Comparison of ENCODE assay signal across 8 cellular contexts in the genomic region with DNA sequence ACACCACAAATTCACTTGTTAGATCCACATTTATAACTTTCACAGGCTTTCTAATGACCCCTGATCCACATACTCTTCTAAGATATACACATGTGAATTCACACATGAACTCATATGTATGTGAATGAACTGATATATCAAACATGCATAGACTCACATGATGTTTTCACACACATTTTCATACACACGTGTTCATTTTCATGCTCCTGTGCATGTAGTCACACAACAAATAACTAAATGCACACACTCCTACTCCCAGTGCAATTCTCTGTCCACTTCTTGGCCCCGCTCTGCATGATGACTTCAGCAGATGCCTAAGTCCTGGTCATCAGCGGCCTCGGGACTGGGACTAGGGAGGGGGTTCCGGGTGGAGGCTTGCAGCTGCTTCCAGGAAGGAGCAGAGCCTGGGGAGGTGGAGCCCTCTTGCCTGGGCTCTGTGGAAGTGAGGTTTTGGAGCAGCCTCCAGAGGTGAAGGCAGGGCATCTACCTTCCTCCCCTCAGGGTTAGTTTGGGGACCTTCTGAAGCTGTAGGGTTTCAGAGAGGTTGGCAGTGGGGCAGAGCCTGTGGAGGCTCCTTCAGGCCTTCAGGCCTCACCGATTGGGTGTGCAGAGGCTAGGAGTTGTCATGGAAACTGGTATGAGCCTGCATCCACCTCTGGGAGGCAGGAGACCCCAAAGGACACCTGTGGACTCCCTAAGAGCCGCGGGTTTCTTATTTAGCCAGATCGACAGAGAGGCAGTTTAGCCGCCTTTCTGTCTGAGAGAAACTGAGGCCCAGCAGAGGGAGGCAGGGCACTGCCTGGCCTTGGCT. TPM values are rescaled to one million over a fixed set of nuclear protein-coding genes. Genes with fewer than 3 reads are reported as not detected.
A peak's percentile ranks its signal among the peaks of the same experiment; 100 is the strongest.
DNase-seq lines count a peak whose midpoint lies in the region; ATAC-seq and TF ChIP-seq lines count a peak whose summit lies in the region.

No MANE protein-coding gene starts in this region.

- H3K4me2 ChIP-seq in osteoblast (ENCODE audit: insufficient read depth, low read length): peak overlapping the region; percentile 80

- H3K27me3 Mint-ChIP-seq in activated T-helper 17 cell treated with anti-CD3 and anti-CD28 coated beads, Interleukin-2, amount 50 U/mL, for 72 hours: no peaks in the 10 kb centered on the region

- peak overlapping the region; percentile 93 for H3K27ac ChIP-seq in osteoblast (ENCODE audit: low read depth, low read length)

- peaks cover 36% of the 10 kb centered on the region for H3K36me3 ChIP-seq in osteoblast (ENCODE audit: insufficient read depth, low read length)

- peaks cover 39% of the 10 kb centered on the region for H4K20me1 ChIP-seq in osteoblast (ENCODE audit: insufficient read depth, low read length)

- H3K4me3 ChIP-seq in osteoblast (ENCODE audit: insufficient read depth, low read length): peak overlapping the region; percentile 88

- peak overlapping the region; percentile 61 for H3K4me3 Mint-ChIP-seq in activated T-helper 17 cell treated with anti-CD3 and anti-CD28 coated beads, Interleukin-2, amount 50 U/mL, for 72 hours

- H3K4me1 ChIP-seq in osteoblast (ENCODE audit: insufficient read depth, low read length): peaks cover 37% of the 10 kb centered on the region

- no peaks in the 10 kb centered on the region for H3K9me3 Mint-ChIP-seq in activated T-helper 17 cell treated with anti-CD3 and anti-CD28 coated beads, Interleukin-2, amount 50 U/mL, for 72 hours

- no peak overlapping the region for H2AFZ ChIP-seq in osteoblast (ENCODE audit: low read length)

- H3K4me1 Mint-ChIP-seq in activated T-helper 17 cell treated with anti-CD3 and anti-CD28 coated beads, Interleukin-2, amount 50 U/mL, for 72 hours: peaks cover 12% of the 10 kb centered on the region

- H3K27me3 ChIP-seq in osteoblast (ENCODE audit: insufficient read depth, low read length): no peaks in the 10 kb centered on the region

- DNase-seq in H4 (ENCODE audit: low spot score): peak; percentile 55
- DNase-seq in glomerular visceral epithelial cell (ENCODE audit: extremely low spot score): peak; percentile 79
- DNase-seq in osteoblast (ENCODE audit: insufficient read length, low spot score, missing footprints): peak; percentile 100
- no peak for DNase-seq in Kasumi-1 (lab: John Stamatoyannopoulos, UW)
- no peak for DNase-seq in NCI-H2081 (lab: John Stamatoyannopoulos, UW)
- DNase-seq in activated naive CD4-positive, alpha-beta T cell treated with Interleukin-2 at 50 U/mL for 16 hours: no peak

- H3K9me3 ChIP-seq in osteoblast (ENCODE audit: low read depth, low read length): no peaks in the 10 kb centered on the region

- ATAC-seq in activated T-helper 17 cell treated with anti-CD3 and anti-CD28 coated beads, Interleukin-2, amount 50 U/mL, for 72 hours (replicated peaks): no peak
- ATAC-seq in HG03457 (IDR thresholded peaks at IDR 0.05; ENCODE audit: unreplicated experiment): no peak

- H3K36me3 Mint-ChIP-seq in activated T-helper 17 cell treated with anti-CD3 and anti-CD28 coated beads, Interleukin-2, amount 50 U/mL, for 72 hours (ENCODE audit: low read depth): peaks cover 6% of the 10 kb centered on the region

- peak overlapping the region; percentile 59 for H3K27ac Mint-ChIP-seq in activated T-helper 17 cell treated with anti-CD3 and anti-CD28 coated beads, Interleukin-2, amount 50 U/mL, for 72 hours

- no peak for TF ChIP-seq CTCF in osteoblast (IDR thresholded peaks at IDR 0.05; ENCODE audit: extremely low read depth, low read depth, low read length)

- peaks cover 62% of the 10 kb centered on the region for H3K79me2 ChIP-seq in osteoblast (ENCODE audit: insufficient read depth, low read length)

RNA-seq across cellular contexts. Expression of gene LZTS2, which starts 1.8 kb away (rescaled TPM):
- 24.3 and 26.2 TPM in 2 replicates for total RNA-seq in H4 (2014; rRNA removed; shearing (Covaris generic))
- total RNA-seq in activated T-helper 17 cell treated with anti-CD3 and anti-CD28 coated beads, Interleukin-2, amount 50 U/mL, for 72 hours: 10 to 100 TPM; 15.0 to 24.8 TPM
- 117 and 127 TPM in 2 replicates for total RNA-seq in osteoblast

RNA-seq across cellular contexts. Expression of gene TWNK, which starts 14.1 kb away (rescaled TPM):
- 6.7 and 8.0 TPM in 2 replicates for total RNA-seq in H4 (2014; rRNA removed; shearing (Covaris generic))
- 10 to 100 TPM; 12.0 to 24.9 TPM for total RNA-seq in activated T-helper 17 cell treated with anti-CD3 and anti-CD28 coated beads, Interleukin-2, amount 50 U/mL, for 72 hours
- total RNA-seq in osteoblast: 3.2 and 3.3 TPM in 2 replicates

RNA-seq across cellular contexts. Expression of gene MRPL43, which starts 14.1 kb away (rescaled TPM):
- total RNA-seq in H4 (2014; rRNA removed; shearing (Covaris generic)): 94.3 and 105 TPM in 2 replicates
- 10 to 100 TPM; 50.1 to 58.7 TPM for total RNA-seq in activated T-helper 17 cell treated with anti-CD3 and anti-CD28 coated beads, Interleukin-2, amount 50 U/mL, for 72 hours
- total RNA-seq in osteoblast: 48.5 and 55.7 TPM in 2 replicates

RNA-seq across cellular contexts. Expression of gene PDZD7, which starts 29.5 kb away (rescaled TPM):
- 0.21 and 0.97 TPM in 2 replicates for total RNA-seq in H4 (2014; rRNA removed; shearing (Covaris generic))
- 1 to 10 TPM in 1 of 2 donors, under 1 TPM in 1; 0.48 to 2.9 TPM for total RNA-seq in activated T-helper 17 cell treated with anti-CD3 and anti-CD28 coated beads, Interleukin-2, amount 50 U/mL, for 72 hours
- 0.72 and 1.2 TPM in 2 replicates for total RNA-seq in osteoblast

RNA-seq across cellular contexts. Expression of gene SFXN3, which starts 29.6 kb away (rescaled TPM):
- total RNA-seq in H4 (2014; rRNA removed; shearing (Covaris generic)): 35.7 and 35.8 TPM in 2 replicates
- 100 to 1,000 TPM in 1 of 2 donors, 10 to 100 TPM in 1; 45.9 to 150 TPM for total RNA-seq in activated T-helper 17 cell treated with anti-CD3 and anti-CD28 coated beads, Interleukin-2, amount 50 U/mL, for 72 hours
- 103 and 106 TPM in 2 replicates for total RNA-seq in osteoblast

Comparison
In these comparisons a context has a peak if more than half of its experiments do, and no peak if none do; other contexts are left out.
1. DNase-seq: peak in H4 (single experiment), glomerular visceral epithelial cell (single experiment) and osteoblast (single experiment); none in Kasumi-1 (0 of 2), NCI-H2081 (0 of 2) and activated naive CD4-positive, alpha-beta T cell treated with Interleukin-2 at 50 U/mL for 16 hours (single experiment).